ENCODE assay signal across 13 cellular contexts in the genomic region with DNA sequence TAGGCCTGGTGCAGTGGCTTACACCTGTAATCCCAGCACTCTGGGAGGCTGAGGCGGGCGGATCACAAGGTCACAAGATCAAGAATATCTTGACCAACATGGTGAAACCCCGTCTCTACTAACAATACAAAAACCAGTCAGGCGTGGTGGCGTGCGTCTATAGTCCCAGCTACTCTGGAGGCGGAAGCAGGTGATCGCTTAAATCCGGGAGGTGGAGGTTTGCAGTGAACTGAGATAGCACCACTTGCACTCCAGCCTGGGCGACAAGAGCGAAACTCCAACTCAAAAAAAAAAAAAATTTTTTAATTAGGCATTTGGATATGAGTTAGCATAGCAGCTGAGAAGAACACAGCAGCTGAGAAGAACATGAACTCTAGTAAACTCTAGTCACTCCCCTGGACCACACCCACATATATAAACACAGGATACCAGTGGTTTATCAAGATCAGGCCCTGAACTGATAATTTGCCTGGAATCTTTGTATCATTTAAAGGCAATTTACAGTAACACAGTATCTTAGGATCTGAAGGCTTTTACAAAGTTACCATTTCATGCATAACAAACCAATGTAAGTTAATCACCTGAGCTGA. TPM values are rescaled to one million over a fixed set of nuclear protein-coding genes. Genes with fewer than 3 reads are reported as not detected.
DNase-seq lines count a peak whose midpoint lies in the region; ATAC-seq and TF ChIP-seq lines count a peak whose summit lies in the region.
"Had no signal": no experiment of that assay in that cellular context is flagged by ENCODE, and none has a peak within 500 bp of the region (broad histone marks: within the 10 kb centered on the region; RNA-seq: fewer than 3 reads in every experiment).

No MANE protein-coding gene starts in this region.

- H3K9me3 Mint-ChIP-seq in MCF 10A (ENCODE audit: unreplicated experiment) (no peaks in the 10 kb centered on the region), osteocyte (ENCODE audit: unreplicated experiment) (no peaks in the 10 kb centered on the region)
- H3K9me3 Mint-ChIP-seq: activated naive CD8-positive, alpha-beta T cell treated with anti-CD3 and anti-CD28 coated beads, Interleukin-2, amount 50 U/mL, for 24 hours; T-helper 1 cell treated with Interleukin-12 subunit alpha and Interleukin-12 subunit beta and Interleukin-4 antibody, amounts not matched to agents 30 μg/mL and 1 μg/mL, for 36 hours had no signal

- ATAC-seq in esophagus mucosa (peak; percentile 51), SK-N-SH treated with all-trans-retinoic acid at 6 μM for 48 hours (no peak)
- ATAC-seq: activated naive CD8-positive, alpha-beta T cell treated with anti-CD3 and anti-CD28 coated beads, Interleukin-2, amount 50 U/mL, for 24 hours had no signal

- DNase-seq in MCF 10A (ENCODE audit: unreplicated experiment) = peak; percentile 25
- DNase-seq in breast epithelium (ENCODE audit: low spot score in 2 of 2) = no peak
- peak; percentile 32 for DNase-seq in NCI-H69 (lab: John Stamatoyannopoulos, UW)
- no peak for DNase-seq in HEK293T (ENCODE audit: extremely low spot score)
- DNase-seq in osteocyte (ENCODE audit: extremely low spot score, unreplicated experiment) = no peak
- DNase-seq in cardiac septum (ENCODE audit: low spot score) = no peak
- DNase-seq: activated naive CD8-positive, alpha-beta T cell treated with anti-CD3 and anti-CD28 coated beads, Interleukin-2, amount 50 U/mL, for 24 hours; NCI-H1048 had no signal

- no peaks in the 10 kb centered on the region for H3K36me3 ChIP-seq in breast epithelium
- H3K36me3 ChIP-seq: BLaER1, esophagus muscularis mucosa had no signal

- no TSS peak for BruUV-seq in MCF 10A (replicated peaks; lab: Mats Ljungman, UMichigan)

- intact Hi-C loops in MCF 10A (cut with micrococcal nuclease) (loop anchor here (10.0 kb wide), 1 partner anchor 153 kb away; no protein-coding TSS in a partner anchor), breast epithelium (cut with DNase I; ENCODE audit: low total_unique reads) (no loop called here), cardiac septum (cut with DNase I) (loop anchor here (10.0 kb wide), 1 partner anchor 123 kb away; no protein-coding TSS in a partner anchor)

- H3K4me1 ChIP-seq in breast epithelium = no peaks in the 10 kb centered on the region

- H3K27me3 ChIP-seq in breast epithelium = no peaks in the 10 kb centered on the region
- H3K27me3 ChIP-seq: BLaER1, esophagus muscularis mucosa had no signal

- no peaks in the 10 kb centered on the region for H3K27me3 Mint-ChIP-seq in MCF 10A (ENCODE audit: insufficient read depth, unreplicated experiment)
- H3K27me3 Mint-ChIP-seq in osteocyte (ENCODE audit: unreplicated experiment) = no peaks in the 10 kb centered on the region
- H3K27me3 Mint-ChIP-seq: activated naive CD8-positive, alpha-beta T cell treated with anti-CD3 and anti-CD28 coated beads, Interleukin-2, amount 50 U/mL, for 24 hours had no signal

- H3K36me3 Mint-ChIP-seq in MCF 10A (ENCODE audit: insufficient read depth, unreplicated experiment) (peaks cover 4% of the 10 kb centered on the region), osteocyte (ENCODE audit: unreplicated experiment) (no peaks in the 10 kb centered on the region)

- TF ChIP-seq CTCF in MCF 10A (IDR thresholded peaks at IDR 0.05; ENCODE audit: unreplicated experiment) = no peak
- TF ChIP-seq CTCF in breast epithelium (IDR thresholded peaks at IDR 0.05) = no peak
- no peak for TF ChIP-seq CTCF in osteocyte (IDR thresholded peaks at IDR 0.05)

- H3K27ac ChIP-seq in breast epithelium = no peak overlapping the region
- H3K27ac ChIP-seq: BLaER1, esophagus muscularis mucosa had no signal

- POLR2A ChIA-PET in MCF 10A (lab: Yijun Ruan, JAX) (interaction anchor here (0.6 to 3.2 kb wide), 13 partner anchors 11 to 1260 kb away, joined by 3 to 18 read pairs (median 4); no protein-coding TSS in a partner anchor), HEK293T (lab: Yijun Ruan, JAX) (no interaction called here)

- H3K9me3 ChIP-seq in breast epithelium = no peaks in the 10 kb centered on the region
- H3K9me3 ChIP-seq: BLaER1, esophagus muscularis mucosa had no signal

- CTCF ChIA-PET in MCF 10A (lab: Yijun Ruan, JAX) = interaction anchor here (0.6 to 0.8 kb wide), 2 partner anchors 131 to 150 kb away, joined by 3 read pairs; no protein-coding TSS in a partner anchor
- CTCF ChIA-PET in HEK293T (lab: Yijun Ruan, JAX) = no interaction called here

- H3K27ac Mint-ChIP-seq in MCF 10A (ENCODE audit: low read depth, unreplicated experiment) (peak overlapping the region; percentile 8), osteocyte (ENCODE audit: unreplicated experiment) (no peak overlapping the region)
- H3K27ac Mint-ChIP-seq: activated naive CD8-positive, alpha-beta T cell treated with anti-CD3 and anti-CD28 coated beads, Interleukin-2, amount 50 U/mL, for 24 hours; T-helper 1 cell treated with Interleukin-12 subunit alpha and Interleukin-12 subunit beta and Interleukin-4 antibody, amounts not matched to agents 30 μg/mL and 1 μg/mL, for 36 hours had no signal

- no peak overlapping the region for H3K4me3 ChIP-seq in breast epithelium
- H3K4me3 ChIP-seq: BLaER1, esophagus muscularis mucosa had no signal

- no peak for TF ChIP-seq POLR2A in breast epithelium (IDR thresholded peaks at IDR 0.05)

- H3K4me1 Mint-ChIP-seq in MCF 10A (ENCODE audit: insufficient read depth, unreplicated experiment) (no peaks in the 10 kb centered on the region), osteocyte (ENCODE audit: unreplicated experiment) (peaks cover 19% of the 10 kb centered on the region)

- H3K4me3 Mint-ChIP-seq in MCF 10A (ENCODE audit: unreplicated experiment) (no peak overlapping the region), osteocyte (ENCODE audit: unreplicated experiment) (no peak overlapping the region)
- H3K4me3 Mint-ChIP-seq: activated naive CD8-positive, alpha-beta T cell treated with anti-CD3 and anti-CD28 coated beads, Interleukin-2, amount 50 U/mL, for 24 hours; T-helper 1 cell treated with Interleukin-12 subunit alpha and Interleukin-12 subunit beta and Interleukin-4 antibody, amounts not matched to agents 30 μg/mL and 1 μg/mL, for 36 hours had no signal

TF ChIP-seq in HEK293T, 16 proteins besides CTCF, POLR2A, EP300 and RAD21:
- TF ChIP-seq ELF4 (IDR thresholded peaks at IDR 0.05) (no peak), ARNT (IDR thresholded peaks at IDR 0.05) (no peak), FOXK2 (IDR thresholded peaks at IDR 0.05) (no peak), NFRKB (IDR thresholded peaks at IDR 0.05) (no peak), FOXA1 (IDR thresholded peaks at IDR 0.05) (no peak), CTBP1 (IDR thresholded peaks at IDR 0.05; ENCODE audit: borderline replicate concordance) (no peak), SUZ12 (IDR thresholded peaks at IDR 0.05) (no peak), SP1 (IDR thresholded peaks at IDR 0.05) (no peak)

TF ChIP-seq in SK-N-SH treated with all-trans-retinoic acid at 6 μM for 48 hours, 23 proteins besides CTCF, POLR2A, EP300 and RAD21 (continues in another document):
- TF ChIP-seq, protein P1, sequence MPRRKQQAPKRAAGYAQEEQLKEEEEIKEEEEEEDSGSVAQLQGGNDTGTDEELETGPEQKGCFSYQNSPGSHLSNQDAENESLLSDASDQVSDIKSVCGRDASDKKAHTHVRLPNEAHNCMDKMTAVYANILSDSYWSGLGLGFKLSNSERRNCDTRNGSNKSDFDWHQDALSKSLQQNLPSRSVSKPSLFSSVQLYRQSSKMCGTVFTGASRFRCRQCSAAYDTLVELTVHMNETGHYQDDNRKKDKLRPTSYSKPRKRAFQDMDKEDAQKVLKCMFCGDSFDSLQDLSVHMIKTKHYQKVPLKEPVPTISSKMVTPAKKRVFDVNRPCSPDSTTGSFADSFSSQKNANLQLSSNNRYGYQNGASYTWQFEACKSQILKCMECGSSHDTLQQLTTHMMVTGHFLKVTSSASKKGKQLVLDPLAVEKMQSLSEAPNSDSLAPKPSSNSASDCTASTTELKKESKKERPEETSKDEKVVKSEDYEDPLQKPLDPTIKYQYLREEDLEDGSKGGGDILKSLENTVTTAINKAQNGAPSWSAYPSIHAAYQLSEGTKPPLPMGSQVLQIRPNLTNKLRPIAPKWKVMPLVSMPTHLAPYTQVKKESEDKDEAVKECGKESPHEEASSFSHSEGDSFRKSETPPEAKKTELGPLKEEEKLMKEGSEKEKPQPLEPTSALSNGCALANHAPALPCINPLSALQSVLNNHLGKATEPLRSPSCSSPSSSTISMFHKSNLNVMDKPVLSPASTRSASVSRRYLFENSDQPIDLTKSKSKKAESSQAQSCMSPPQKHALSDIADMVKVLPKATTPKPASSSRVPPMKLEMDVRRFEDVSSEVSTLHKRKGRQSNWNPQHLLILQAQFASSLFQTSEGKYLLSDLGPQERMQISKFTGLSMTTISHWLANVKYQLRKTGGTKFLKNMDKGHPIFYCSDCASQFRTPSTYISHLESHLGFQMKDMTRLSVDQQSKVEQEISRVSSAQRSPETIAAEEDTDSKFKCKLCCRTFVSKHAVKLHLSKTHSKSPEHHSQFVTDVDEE (CRISPR knock-in tag; IDR thresholded peaks at IDR 0.05) = no peak
- TF ChIP-seq GLIS3 (CRISPR knock-in tag; IDR thresholded peaks at IDR 0.05) (no peak), POU6F1 (CRISPR knock-in tag; IDR thresholded peaks at IDR 0.05; ENCODE audit: borderline replicate concordance, low read depth) (no peak), ZNF8 (CRISPR knock-in tag; IDR thresholded peaks at IDR 0.05) (no peak), ZFP30 (CRISPR knock-in tag; IDR thresholded peaks at IDR 0.05) (no peak), ZNF70 (CRISPR knock-in tag; IDR thresholded peaks at IDR 0.05) (no peak)

RNA-seq across cellular contexts. Expression of gene UGCG, which starts 4.6 kb away (rescaled TPM):
- total RNA-seq in MCF 10A (2022) (29.5 and 31.4 TPM in 2 replicates), breast epithelium (10 to 100 TPM; 22.4 to 57.1 (median 55.1) TPM), esophagus mucosa (61.0 TPM), osteocyte (70.4 and 79.2 TPM in 2 replicates), cardiac septum (28.6 TPM)

Comparison
In these comparisons a context has a peak if more than half of its experiments do, and no peak if none do; other contexts are left out.
1. DNase-seq: peak in MCF 10A (single experiment) and NCI-H69 (single experiment); none in breast epithelium (0 of 2), HEK293T (single experiment), osteocyte (single experiment) and cardiac septum (single experiment).